In the genomic region with DNA sequence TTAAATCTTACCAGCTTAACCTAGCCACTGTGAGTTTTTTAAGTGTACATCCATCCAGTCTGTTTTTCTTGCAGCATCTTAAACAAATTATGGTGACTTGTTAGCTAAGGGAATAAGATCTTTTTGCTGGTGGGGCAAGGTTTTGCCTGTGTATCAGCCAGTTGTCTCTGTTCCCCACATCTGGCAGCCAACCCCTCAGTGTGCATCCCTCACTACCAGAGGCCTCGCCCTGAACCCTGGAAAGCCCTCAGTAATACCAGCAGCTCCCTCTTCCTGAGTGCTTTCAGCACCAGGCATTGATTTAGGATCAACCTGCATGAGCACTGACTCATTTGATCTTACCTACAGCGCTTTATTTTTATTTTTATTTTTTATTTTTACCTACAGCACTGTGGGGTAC, we compare ENCODE assay signal across 22 cellular contexts. TPM values are rescaled to one million over a fixed set of nuclear protein-coding genes. Genes with fewer than 3 reads are reported as not detected.
DNase-seq lines count a peak whose midpoint lies in the region; ATAC-seq and TF ChIP-seq lines count a peak whose summit lies in the region.
"Had no signal": no experiment of that assay in that cellular context is flagged by ENCODE, and none has a peak within 500 bp of the region (broad histone marks: within the 10 kb centered on the region; RNA-seq: fewer than 3 reads in every experiment).

No MANE protein-coding gene starts in this region.

- H3K23ac ChIP-seq in IMR-90 (ENCODE audit: low read depth, low read length): peak overlapping the region; percentile 58; the same call in 1 of the 2 replicates

- no CpG with 5 or more reads among the region's 2 CpGs for WGBS in IMR-90 (ENCODE audit: extremely low coverage in 2 of 2, insufficient read length in 1 of 2), 2 experiments
- 72 to 83% methylated on average over 2 of the region's 2 CpGs for WGBS in esophagus squamous epithelium, 2 donors

- H3K27me3 ChIP-seq in IMR-90 (ENCODE audit: control insufficient read depth, insufficient read depth, low read length) (no peaks in the 10 kb centered on the region), esophagus squamous epithelium (peaks cover 0 to 38% (median 0%) of the 10 kb centered on the region in 4 donors), lower lobe of right lung (ENCODE audit: low read depth) (no peaks in the 10 kb centered on the region), right atrium auricular region (no peaks in the 10 kb centered on the region)

- peak overlapping the region; percentile 10 to 72; a peak in 1 of 4 replicates for H4K8ac ChIP-seq in IMR-90 (ENCODE audit: low read depth in 2 of 2, low read length in 2 of 2)

- peak overlapping the region; percentile 66; the same call in 1 of the 2 replicates for H4K5ac ChIP-seq in IMR-90 (ENCODE audit: low read depth, low read length)

- H3K79me1 ChIP-seq in IMR-90 (ENCODE audit: low read depth in 1 of 2, low read length in 2 of 2): peaks cover 0 to 19% of the 10 kb centered on the region in 2 experiments; a peak in 2 of 4 replicates

- peak overlapping the region; percentile 85 for H2AK5ac ChIP-seq in IMR-90 (ENCODE audit: low read depth, low read length)

- H2BK120ac ChIP-seq in IMR-90 (ENCODE audit: low read depth, low read length): peak overlapping the region; percentile 82

- no peaks in the 10 kb centered on the region for H3K9me3 ChIP-seq in IMR-90 (ENCODE audit: control insufficient read depth, insufficient read depth, low read length)
- H3K9me3 ChIP-seq in esophagus squamous epithelium: no peaks in the 10 kb centered on the region
- H3K9me3 ChIP-seq in lower lobe of right lung: no peaks in the 10 kb centered on the region
- no peaks in the 10 kb centered on the region for H3K9me3 ChIP-seq in right atrium auricular region
- H3K9me3 ChIP-seq: A549, Caco-2, HAP-1 had no signal

- peak overlapping the region; percentile 50; the same call in 1 of the 3 replicates for H2BK15ac ChIP-seq in IMR-90 (ENCODE audit: low read depth, low read length)

- no peak overlapping the region for H2BK5ac ChIP-seq in IMR-90 (ENCODE audit: low read depth, low read length, poor library complexity, severe bottlenecking)

- DNase-seq in IMR-90 (no peak), esophagus squamous epithelium (lab: John Stamatoyannopoulos, UW) (no peak), lower lobe of right lung (no peak), type B pancreatic cell (ENCODE audit: extremely low spot score, unreplicated experiment) (peak; percentile 8), right atrium auricular region (ENCODE audit: low spot score) (no peak), UCSD-AML1 (lab: John Stamatoyannopoulos, UW; ENCODE audit: unreplicated experiment) (no peak), cerebellar nuclear complex (lab: John Stamatoyannopoulos, UW) (no peak)
- DNase-seq: AML-193; Caco-2; CD4-positive, alpha-beta T cell; DMS153; DMS79; GDM1; GM23248 had no signal

- H3K27me3 Mint-ChIP-seq in type B pancreatic cell: peaks cover 48% of the 10 kb centered on the region
- H3K27me3 Mint-ChIP-seq in activated T-helper 17 cell treated with anti-CD3 and anti-CD28 coated beads, Interleukin-2, amount 50 U/mL, for 72 hours: peaks cover 36% of the 10 kb centered on the region

- H3K4me3 ChIP-seq in IMR-90 (ENCODE audit: insufficient read depth, low read depth, low read length) (no peak overlapping the region), esophagus squamous epithelium (no peak overlapping the region), lower lobe of right lung (no peak overlapping the region), right atrium auricular region (no peak overlapping the region)
- H3K4me3 ChIP-seq: A549, GM23248, HAP-1 had no signal

- no peak overlapping the region for H3K56ac ChIP-seq in IMR-90 (ENCODE audit: extremely low read depth, insufficient read depth, low read length)

- H3K36me3 ChIP-seq in IMR-90 (ENCODE audit: control insufficient read depth, insufficient read depth, low read length) (peaks cover 2% of the 10 kb centered on the region; the same call in 1 of the 2 replicates), esophagus squamous epithelium (no peaks in the 10 kb centered on the region), lower lobe of right lung (no peaks in the 10 kb centered on the region), right atrium auricular region (no peaks in the 10 kb centered on the region)
- H3K36me3 ChIP-seq: HAP-1 had no signal

- ATAC-seq in IMR-90 (ENCODE audit: low read depth) (no peak), lower lobe of right lung (no peak)
- no peak for ATAC-seq in activated T-helper 17 cell treated with anti-CD3 and anti-CD28 coated beads, Interleukin-2, amount 50 U/mL, for 72 hours (replicated peaks)
- ATAC-seq: A549, HepG2 had no signal

- no peak overlapping the region for H3K4me2 ChIP-seq in IMR-90 (ENCODE audit: low read depth, low read length)
- H3K4me2 ChIP-seq: A549 had no signal

- peak overlapping the region; percentile 34 for H3K14ac ChIP-seq in IMR-90 (replicated peaks; ENCODE audit: low read depth, low read length)

- no peak for TF ChIP-seq POLR2A in IMR-90 (IDR thresholded peaks at IDR 0.05; ENCODE audit: low read depth, low read length)
- TF ChIP-seq POLR2A in esophagus squamous epithelium (IDR thresholded peaks at IDR 0.05): no peak

- peaks cover 11% of the 10 kb centered on the region for H3K4me1 Mint-ChIP-seq in type B pancreatic cell (ENCODE audit: unreplicated experiment)
- H3K4me1 Mint-ChIP-seq in activated T-helper 17 cell treated with anti-CD3 and anti-CD28 coated beads, Interleukin-2, amount 50 U/mL, for 72 hours: no peaks in the 10 kb centered on the region

- no peaks in the 10 kb centered on the region for H4K20me1 ChIP-seq in IMR-90 (ENCODE audit: insufficient read depth, low read length)

- no peak overlapping the region for H2AK9ac ChIP-seq in IMR-90 (replicated peaks; ENCODE audit: low read depth, low read length, poor library complexity)

- peak overlapping the region; percentile 94 for H2BK20ac ChIP-seq in IMR-90 (ENCODE audit: low read depth, low read length)

- no peak overlapping the region for H2AFZ ChIP-seq in IMR-90 (replicated peaks; ENCODE audit: low read length, poor library complexity)
- H2AFZ ChIP-seq: GM23248 had no signal

- H3K4me3 Mint-ChIP-seq in type B pancreatic cell: no peak overlapping the region
- no peak overlapping the region for H3K4me3 Mint-ChIP-seq in activated T-helper 17 cell treated with anti-CD3 and anti-CD28 coated beads, Interleukin-2, amount 50 U/mL, for 72 hours
- H3K4me3 Mint-ChIP-seq: CD4-positive, alpha-beta T cell had no signal

- dilution Hi-C loops in IMR-90 (cut with HindIII; ENCODE audit: low sequenced_read_pairs, unreplicated experiment): no loop called here

- in situ Hi-C loops in IMR-90 (cut with MboI; ENCODE audit: low sequenced_read_pairs): no loop called here

- no peaks in the 10 kb centered on the region for H3K36me3 Mint-ChIP-seq in type B pancreatic cell
- H3K36me3 Mint-ChIP-seq in activated T-helper 17 cell treated with anti-CD3 and anti-CD28 coated beads, Interleukin-2, amount 50 U/mL, for 72 hours (ENCODE audit: low read depth): no peaks in the 10 kb centered on the region

- intact Hi-C loops in IMR-90 (cut with micrococcal nuclease): no loop called here
- intact Hi-C loops in esophagus squamous epithelium (cut with DNase I): no loop called here
- intact Hi-C loops in lower lobe of right lung (cut with DNase I): no loop called here

- TF ChIP-seq CTCF in IMR-90 (conservative IDR thresholded peaks at IDR 0.05; ENCODE audit: low read depth, low read length): no peak
- TF ChIP-seq CTCF in esophagus squamous epithelium (IDR thresholded peaks at IDR 0.05): no peak
- no peak for TF ChIP-seq CTCF in lower lobe of right lung (IDR thresholded peaks at IDR 0.05)
- TF ChIP-seq CTCF in type B pancreatic cell (conservative IDR thresholded peaks at IDR 0.05): no peak
- TF ChIP-seq CTCF in right atrium auricular region (IDR thresholded peaks at IDR 0.05): no peak

- H3K9me1 ChIP-seq in IMR-90 (ENCODE audit: insufficient read depth, low read length): peaks cover 17% of the 10 kb centered on the region

- 0 out of 2 replicates have a peak overlapping the region, but pooled peaks have one; percentile 10 for H3K9ac ChIP-seq in IMR-90 (ENCODE audit: low read depth, low read length)
- H3K9ac ChIP-seq: GM23248 had no signal

- H3K4me1 ChIP-seq in IMR-90 (ENCODE audit: control insufficient read depth, insufficient read depth, low read length) (peaks cover 36% of the 10 kb centered on the region), esophagus squamous epithelium (peaks cover 5 to 19% (median 11%) of the 10 kb centered on the region in 3 donors), lower lobe of right lung (peaks cover 10% of the 10 kb centered on the region), right atrium auricular region (peaks cover 0 to 12% of the 10 kb centered on the region in 2 donors)
- H3K4me1 ChIP-seq: A549, Caco-2, HAP-1 had no signal

- peak overlapping the region; percentile 74 for H4K91ac ChIP-seq in IMR-90 (ENCODE audit: insufficient read depth, low read depth, low read length)

- peak overlapping the region; percentile 42; the same call in 1 of the 2 replicates for H3K27ac ChIP-seq in IMR-90 (ENCODE audit: insufficient read depth, low read length)
- H3K27ac ChIP-seq in esophagus squamous epithelium: peak overlapping the region in 3 of 4 donors; percentile 44 to 65 (median 50)
- H3K27ac ChIP-seq in lower lobe of right lung: peak overlapping the region; percentile 81
- no peak overlapping the region for H3K27ac ChIP-seq in right atrium auricular region
- H3K27ac ChIP-seq: 22Rv1, A549, C4-2B had no signal

- H3K18ac ChIP-seq in IMR-90 (ENCODE audit: low read depth, low read length): peak overlapping the region; percentile 58

- H3K4ac ChIP-seq in IMR-90 (ENCODE audit: low read depth, low read length): peak overlapping the region; percentile 73

- CTCF ChIA-PET in IMR-90 (lab: Yijun Ruan, JAX): interaction anchor here (1.8 kb wide), 1 partner anchor 81 kb away, joined by 5 read pairs; no protein-coding TSS in a partner anchor

- POLR2A ChIA-PET in IMR-90 (lab: Charles Lee; ENCODE audit: unreplicated experiment): no interaction called here

- TF ChIP-seq RAD21 in IMR-90 (IDR thresholded peaks at IDR 0.05; ENCODE audit: low read length): no peak

- H3K27ac Mint-ChIP-seq in type B pancreatic cell: no peak overlapping the region
- no peak overlapping the region for H3K27ac Mint-ChIP-seq in activated T-helper 17 cell treated with anti-CD3 and anti-CD28 coated beads, Interleukin-2, amount 50 U/mL, for 72 hours
- H3K27ac Mint-ChIP-seq: CD4-positive, alpha-beta T cell had no signal

- no TSS peak for BruUV-seq in IMR-90 (replicated peaks; lab: Mats Ljungman, UMichigan)

- no peaks in the 10 kb centered on the region for H3K9me3 Mint-ChIP-seq in type B pancreatic cell
- no peaks in the 10 kb centered on the region for H3K9me3 Mint-ChIP-seq in activated T-helper 17 cell treated with anti-CD3 and anti-CD28 coated beads, Interleukin-2, amount 50 U/mL, for 72 hours
- H3K9me3 Mint-ChIP-seq: CD4-positive, alpha-beta T cell had no signal

RNA-seq across cellular contexts. Expression of gene IL16, which starts 10.8 kb away (rescaled TPM):
- total RNA-seq in IMR-90 (2012; rRNA removed) (under 0.01 and 0.18 TPM in 2 replicates), esophagus squamous epithelium (10 to 100 TPM in 1 of 4 donors, 1 to 10 TPM in 3; 2.3 to 20.0 (median 4.6) TPM), lower lobe of right lung (34.6 TPM), type B pancreatic cell (ENCODE audit: low replicate concordance) (0.14 TPM in 1 of 2 replicates, not detected in the other), right atrium auricular region (10 to 100 TPM in 1 of 2 donors, 1 to 10 TPM in 1; 3.9 to 12.1 TPM)
- 0.24 and 0.27 TPM in 2 replicates for polyA plus RNA-seq in IMR-90 (2012; rRNA removed)
- polyA plus RNA-seq in IMR-90 (2012; cell fraction: cytosol; rRNA removed): 0.04 and 0.22 TPM in 2 replicates
- 1.0 and 1.5 TPM in 2 replicates for polyA plus RNA-seq in IMR-90 (2012; cell fraction: nucleus; rRNA removed; ENCODE audit: low replicate concordance)
- 10 to 100 TPM; 58.0 to 95.0 TPM for total RNA-seq in activated T-helper 17 cell treated with anti-CD3 and anti-CD28 coated beads, Interleukin-2, amount 50 U/mL, for 72 hours
- total RNA-seq: Caco-2, Daoy, HepG2 had no signal

RNA-seq across cellular contexts. Expression of gene CFAP161, which starts 51.8 kb away (rescaled TPM):
- total RNA-seq in IMR-90 (2012; rRNA removed): not detected in 2 replicates
- polyA plus RNA-seq in IMR-90 (2012; rRNA removed): not detected in 2 replicates
- not detected in 2 replicates for polyA plus RNA-seq in IMR-90 (2012; cell fraction: cytosol; rRNA removed)
- polyA plus RNA-seq in IMR-90 (2012; cell fraction: nucleus; rRNA removed; ENCODE audit: low replicate concordance): not detected in 2 replicates
- total RNA-seq in esophagus squamous epithelium: under 1 TPM in 2 of 4 donors, not detected in 2; 0.38 to 0.88 TPM
- total RNA-seq in lower lobe of right lung: 7.4 TPM
- 0.36 TPM in 1 of 2 replicates, not detected in the other for total RNA-seq in type B pancreatic cell (ENCODE audit: low replicate concordance)
- total RNA-seq in right atrium auricular region: 1 to 10 TPM in 1 of 2 donors, not detected in 1; 6.2 TPM
- under 1 TPM in 1 of 2 donors, not detected in 1; 0.15 TPM for total RNA-seq in activated T-helper 17 cell treated with anti-CD3 and anti-CD28 coated beads, Interleukin-2, amount 50 U/mL, for 72 hours
- total RNA-seq: Caco-2; CD4-positive, alpha-beta T cell; GM23248; HepG2 had no signal
- polyA plus RNA-seq: A549, BJ, GM23248, HepG2 had no signal

Comparison
In these comparisons a context has a peak if more than half of its experiments do, and no peak if none do; other contexts are left out.
1. H3K27ac ChIP-seq: peak in IMR-90 (single experiment), esophagus squamous epithelium (3 of 4) and lower lobe of right lung (single experiment); none in right atrium auricular region (0 of 2).